19 cellular contexts compared by ENCODE assay signal in the genomic region with DNA sequence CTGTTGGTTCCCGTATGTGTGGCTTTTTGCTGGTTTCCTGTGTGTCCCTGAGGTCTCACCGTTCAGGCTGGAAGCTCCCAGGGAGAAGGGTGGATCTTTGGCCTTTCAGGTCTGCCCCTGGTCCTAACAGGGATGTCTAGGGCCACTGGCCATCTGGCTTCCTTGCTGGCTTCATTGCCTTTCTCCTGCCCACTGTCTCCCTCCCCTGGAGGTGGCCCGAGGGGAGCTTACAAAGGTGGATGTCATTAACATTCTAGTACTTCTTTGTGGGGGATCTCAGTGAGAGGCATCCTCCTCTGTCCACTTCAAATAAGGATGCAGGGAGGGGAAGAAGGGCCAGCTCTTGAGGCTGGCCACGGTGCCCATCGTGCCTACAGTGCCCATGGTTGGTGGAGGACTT. TPM values are rescaled to one million over a fixed set of nuclear protein-coding genes. Genes with fewer than 3 reads are reported as not detected.
DNase-seq lines count a peak whose midpoint lies in the region; ATAC-seq and TF ChIP-seq lines count a peak whose summit lies in the region.
"Had no signal": no experiment of that assay in that cellular context is flagged by ENCODE, and none has a peak within 500 bp of the region (broad histone marks: within the 10 kb centered on the region; RNA-seq: fewer than 3 reads in every experiment).

No MANE protein-coding gene starts in this region.

- TF ChIP-seq CTCF in heart right ventricle (IDR thresholded peaks at IDR 0.05) (no peak), right atrium auricular region (IDR thresholded peaks at IDR 0.05) (no peak), psoas muscle (IDR thresholded peaks at IDR 0.05) (no peak), transverse colon (IDR thresholded peaks at IDR 0.05) (no peak), RWPE1 (conservative IDR thresholded peaks at IDR 0.05; ENCODE audit: low read depth) (no peak)

- 49 to 62% methylated on average over 5 of the region's 5 CpGs for WGBS in heart right ventricle, 2 donors
- WGBS in psoas muscle, 3 donors, result 25 to 43% (median 28%) methylated on average over 5 of the region's 5 CpGs
- 56% methylated on average over 5 of the region's 5 CpGs; no CpG with 5 or more reads in 1 of the 2 donors for WGBS in transverse colon (ENCODE audit: low coverage in 1 of 2), 2 donors

- ATAC-seq in heart right ventricle, result no peak
- ATAC-seq in Right ventricle myocardium inferior, result no peak
- no peak for ATAC-seq in psoas muscle
- ATAC-seq in GM21390 (IDR thresholded peaks at IDR 0.05; ENCODE audit: unreplicated experiment), result no peak
- no peak for ATAC-seq in HG03565 (IDR thresholded peaks at IDR 0.05; ENCODE audit: unreplicated experiment)

- H3K27me3 ChIP-seq in heart right ventricle (peaks cover 0 to 3% (median 0%) of the 10 kb centered on the region in 7 donors), right atrium auricular region (no peaks in the 10 kb centered on the region), psoas muscle (ENCODE audit: insufficient read depth in 3 of 3, low read length in 2 of 3) (peaks cover 0 to 53% (median 18%) of the 10 kb centered on the region in 3 donors), transverse colon (no peaks in the 10 kb centered on the region)
- H3K27me3 ChIP-seq: BE2C had no signal

- H3K9me3 ChIP-seq in heart right ventricle (no peaks in the 10 kb centered on the region), right atrium auricular region (no peaks in the 10 kb centered on the region), psoas muscle (no peaks in the 10 kb centered on the region), transverse colon (no peaks in the 10 kb centered on the region)
- H3K9me3 ChIP-seq: BE2C, HAP-1 had no signal

- H3K4me1 ChIP-seq in heart right ventricle, result peaks cover 0 to 48% (median 6%) of the 10 kb centered on the region in 9 donors
- peaks cover 0 to 43% of the 10 kb centered on the region in 2 donors for H3K4me1 ChIP-seq in right atrium auricular region
- H3K4me1 ChIP-seq in psoas muscle, result no peaks in the 10 kb centered on the region
- peaks cover 0 to 32% (median 21%) of the 10 kb centered on the region in 4 donors for H3K4me1 ChIP-seq in transverse colon
- H3K4me1 ChIP-seq: HAP-1 had no signal

- DNase-seq in heart right ventricle (no peak), Right ventricle myocardium inferior (ENCODE audit: missing footprints) (no peak), right atrium auricular region (ENCODE audit: low spot score) (no peak), psoas muscle (no peak), transverse colon (no peak), RWPE1 (ENCODE audit: low spot score) (no peak)
- DNase-seq: 8988T; Calu3; CD4-positive, alpha-beta memory T cell; NCI-H1417; NCI-H2029 treated with DMSO at 0.1 percent for 48 hours; NCI-H2171 treated with DMSO at 0.1 percent for 48 hours; NCI-H510A; NCI-H774; SHP77 had no signal

- TF ChIP-seq POLR2A in transverse colon (IDR thresholded peaks at IDR 0.05), result no peak

- H3K4me3 ChIP-seq in heart right ventricle (no peak overlapping the region), right atrium auricular region (no peak overlapping the region), psoas muscle (no peak overlapping the region), transverse colon (no peak overlapping the region)
- H3K4me3 ChIP-seq: HAP-1 had no signal

- CTCF ChIA-PET in RWPE1 (lab: Yijun Ruan, JAX), result no interaction called here

- in situ Hi-C loops in transverse colon (cut with MboI; ENCODE audit: low pct_ligation_motif_present in 1 of 4, low pct_unique_long_range_greater_than_20kb in 1 of 4, low sequenced_read_pairs in 3 of 4), result no loop called here

- TF ChIP-seq EP300 in transverse colon (IDR thresholded peaks at IDR 0.05; ENCODE audit: low read depth), result no peak

- intact Hi-C loops in heart right ventricle (cut with DNase I) (no loop called here), Right ventricle myocardium inferior (cut with DNase I) (no loop called here), psoas muscle (cut with DNase I) (no loop called here), transverse colon (cut with DNase I; ENCODE audit: low total_unique reads) (no loop called here)

- POLR2A ChIA-PET in RWPE1 (lab: Yijun Ruan, JAX; ENCODE audit: low non-redundant PET), result no interaction called here

- H3K27ac ChIP-seq in heart right ventricle (peak overlapping the region in 8 of 10 donors; percentile 43 to 82 (median 66)), right atrium auricular region (peak overlapping the region; percentile 59 to 69), psoas muscle (peak overlapping the region; percentile 55), transverse colon (peak overlapping the region; percentile 66 to 80 (median 76)), RWPE1 (no peak overlapping the region)

- H3K36me3 ChIP-seq in heart right ventricle (peaks cover 0 to 6% (median 0%) of the 10 kb centered on the region in 9 donors), right atrium auricular region (no peaks in the 10 kb centered on the region), psoas muscle (ENCODE audit: insufficient read depth in 1 of 2, low read depth in 1 of 2) (no peaks in the 10 kb centered on the region), transverse colon (no peaks in the 10 kb centered on the region)
- H3K36me3 ChIP-seq: BE2C, HAP-1 had no signal

RNA-seq across cellular contexts. Expression of gene HMCN2, which starts 35.2 kb away (rescaled TPM):
- total RNA-seq in heart right ventricle, result 1 to 10 TPM; 2.6 to 6.1 (median 4.9) TPM
- polyA plus RNA-seq in heart right ventricle, result 10 to 100 TPM in 1 of 2 donors, 1 to 10 TPM in 1; 6.2 to 10.2 TPM
- total RNA-seq in Right ventricle myocardium inferior, result 5.7 TPM
- 1 to 10 TPM; 1.3 to 7.3 TPM for total RNA-seq in right atrium auricular region
- total RNA-seq in psoas muscle, result 10 to 100 TPM in 1 of 4 donors, 1 to 10 TPM in 3; 3.6 to 13.2 (median 7.2) TPM
- polyA plus RNA-seq in psoas muscle, result 1 to 10 TPM; 5.0 to 8.0 (median 6.3) TPM
- 10 to 100 TPM in 3 of 4 donors, 1 to 10 TPM in 1; 7.8 to 40.0 (median 15.2) TPM for total RNA-seq in transverse colon
- total RNA-seq: Calu3; CD4-positive, alpha-beta memory T cell had no signal
- polyA plus RNA-seq: CD4-positive, alpha-beta memory T cell had no signal
